ENCODE assay signal across 26 cellular contexts in genomic region chr17:41593306-41594095, GRCh38. TPM values are rescaled to one million over a fixed set of nuclear protein-coding genes. Genes with fewer than 3 reads are reported as not detected.
DNase-seq lines count a peak whose midpoint lies in the region; ATAC-seq and TF ChIP-seq lines count a peak whose summit lies in the region.
"Had no signal": no experiment of that assay in that cellular context is flagged by ENCODE, and none has a peak within 500 bp of the region (broad histone marks: within the 10 kb centered on the region; RNA-seq: fewer than 3 reads in every experiment).

No MANE protein-coding gene starts in this region.

- no peak overlapping the region for H3K4me3 ChIP-seq in GM12865 (ENCODE audit: low read depth, low read length)
- H3K4me3 ChIP-seq in endodermal cell (ENCODE audit: low read length) = no peak overlapping the region
- H3K4me3 ChIP-seq in adrenal gland = no peak overlapping the region
- H3K4me3 ChIP-seq in brain microvascular endothelial cell (ENCODE audit: low read depth, low read length) = no peak overlapping the region
- H3K4me3 ChIP-seq: GM23338, Peyer's patch, SJSA1 had no signal

- WGBS in endodermal cell (ENCODE audit: insufficient coverage in 1 of 2, insufficient read length in 1 of 2), 2 experiments = 79% methylated on average over 4 to 8 of the region's 8 CpGs
- 36 to 67% (median 52%) methylated on average over 5 to 8 of the region's 8 CpGs; no CpG with 5 or more reads in 1 of the 4 donors for WGBS in adrenal gland, 4 donors

- H3K27me3 ChIP-seq in endodermal cell (ENCODE audit: control insufficient read depth, insufficient read depth, low read length, poor library complexity, severe bottlenecking) (no peaks in the 10 kb centered on the region), adrenal gland (no peaks in the 10 kb centered on the region), brain microvascular endothelial cell (replicated peaks) (no peaks in the 10 kb centered on the region)
- H3K27me3 ChIP-seq: Peyer's patch, SJSA1 had no signal

- no peaks in the 10 kb centered on the region for H3K36me3 Mint-ChIP-seq in endodermal cell (ENCODE audit: low read depth)
- peaks cover 11% of the 10 kb centered on the region for H3K36me3 Mint-ChIP-seq in stimulated activated effector memory CD8-positive, alpha-beta T cell treated with anti-CD3 and anti-CD28 coated beads, Interleukin-12 subunit alpha, Interleukin-12 subunit beta, amount 100 ng/mL, for 72 hours

- in situ Hi-C loops in brain microvascular endothelial cell (cut with HindIII; ENCODE audit: low pct_ligation_motif_present, low sequenced_read_pairs) = no loop called here

- H3K9ac ChIP-seq in endodermal cell (ENCODE audit: extremely low read depth, low read length, poor library complexity, severe bottlenecking) = no peak overlapping the region

- intact Hi-C loops in posterior vena cava (cut with DNase I) (no loop called here), adrenal gland (cut with DNase I) (no loop called here)

- TF ChIP-seq CTCF in GM12865 (IDR thresholded peaks at IDR 0.05; ENCODE audit: insufficient read depth, low read depth, low read length, missing control alignments) (no peak), endodermal cell (conservative IDR thresholded peaks at IDR 0.05) (no peak), adrenal gland (IDR thresholded peaks at IDR 0.05) (no peak), brain microvascular endothelial cell (IDR thresholded peaks at IDR 0.05; ENCODE audit: low read depth, low read length, missing control alignments) (no peak)

- no peak for TF ChIP-seq POLR2A in adrenal gland (IDR thresholded peaks at IDR 0.05)

- no peaks in the 10 kb centered on the region for H3K9me3 Mint-ChIP-seq in endodermal cell
- no peaks in the 10 kb centered on the region for H3K9me3 Mint-ChIP-seq in stimulated activated effector memory CD8-positive, alpha-beta T cell treated with anti-CD3 and anti-CD28 coated beads, Interleukin-12 subunit alpha, Interleukin-12 subunit beta, amount 100 ng/mL, for 72 hours
- H3K9me3 Mint-ChIP-seq: H9, HFFc6 had no signal

- H3K27ac ChIP-seq in endodermal cell (ENCODE audit: low read depth, low read length) (no peak overlapping the region), adrenal gland (no peak overlapping the region), brain microvascular endothelial cell (no peak overlapping the region)
- H3K27ac ChIP-seq: Peyer's patch, SJSA1 had no signal

- peaks cover 20% of the 10 kb centered on the region for H3K27me3 Mint-ChIP-seq in endodermal cell (ENCODE audit: insufficient read depth)

- H3K4me3 Mint-ChIP-seq in endodermal cell = no peak overlapping the region
- H3K4me3 Mint-ChIP-seq in stimulated activated effector memory CD8-positive, alpha-beta T cell treated with anti-CD3 and anti-CD28 coated beads, Interleukin-12 subunit alpha, Interleukin-12 subunit beta, amount 100 ng/mL, for 72 hours = no peak overlapping the region
- H3K4me3 Mint-ChIP-seq: GM23338, H9, HFFc6 had no signal

- H3K9me3 ChIP-seq in endodermal cell (ENCODE audit: control insufficient read depth, low read length) (no peaks in the 10 kb centered on the region), adrenal gland (replicated peaks in 1 of 3) (no peaks in the 10 kb centered on the region)
- H3K9me3 ChIP-seq: Peyer's patch, SJSA1 had no signal

- no peaks in the 10 kb centered on the region for H3K36me3 ChIP-seq in endodermal cell (ENCODE audit: control insufficient read depth, insufficient read depth, low read length)
- no peaks in the 10 kb centered on the region for H3K36me3 ChIP-seq in adrenal gland (replicated peaks in 1 of 2)
- H3K36me3 ChIP-seq in brain microvascular endothelial cell (replicated peaks) = no peaks in the 10 kb centered on the region
- H3K36me3 ChIP-seq: Peyer's patch, SJSA1 had no signal

- H3K4me1 Mint-ChIP-seq in endodermal cell = no peaks in the 10 kb centered on the region
- H3K4me1 Mint-ChIP-seq in stimulated activated effector memory CD8-positive, alpha-beta T cell treated with anti-CD3 and anti-CD28 coated beads, Interleukin-12 subunit alpha, Interleukin-12 subunit beta, amount 100 ng/mL, for 72 hours = no peaks in the 10 kb centered on the region

- H3K4me1 ChIP-seq in endodermal cell (ENCODE audit: control insufficient read depth, insufficient read depth, low read length) (no peaks in the 10 kb centered on the region), adrenal gland (replicated peaks in 1 of 2) (no peaks in the 10 kb centered on the region)
- H3K4me1 ChIP-seq: Peyer's patch, SJSA1 had no signal

- peak; percentile 24 for DNase-seq in GM12865 (ENCODE audit: low read depth)
- DNase-seq in RPMI8226 = peak; percentile 88
- DNase-seq in endodermal cell = peak; percentile 53
- DNase-seq in posterior vena cava (ENCODE audit: low spot score) = peak; percentile 48
- no peak for DNase-seq in stimulated activated effector memory CD8-positive, alpha-beta T cell treated with anti-CD3 and anti-CD28 coated beads, Interleukin-12 subunit alpha, Interleukin-12 subunit beta, amount 100 ng/mL, for 72 hours (ENCODE audit: low spot score in 2 of 2)
- no peak for DNase-seq in adrenal gland
- DNase-seq in brain microvascular endothelial cell = no peak
- DNase-seq: Calu3, DMS79 treated with DMSO at 0.1 percent for 48 hours, H9, HFFc6, IMR-90, KG1, MM.1S, NCI-H1417, NCI-H1694, NCI-H2029 treated with DMSO at 0.1 percent for 48 hours, NCI-H2227 treated with DMSO at 0.1 percent for 48 hours, NCI-H526 treated with DMSO at 0.1 percent for 48 hours, Right ventricle myocardium superior had no signal

- no peak overlapping the region for H3K27ac Mint-ChIP-seq in endodermal cell
- no peak overlapping the region for H3K27ac Mint-ChIP-seq in stimulated activated effector memory CD8-positive, alpha-beta T cell treated with anti-CD3 and anti-CD28 coated beads, Interleukin-12 subunit alpha, Interleukin-12 subunit beta, amount 100 ng/mL, for 72 hours
- H3K27ac Mint-ChIP-seq: GM23338, HFFc6 had no signal

- no peak for ATAC-seq in stimulated activated effector memory CD8-positive, alpha-beta T cell treated with anti-CD3 and anti-CD28 coated beads, Interleukin-12 subunit alpha, Interleukin-12 subunit beta, amount 100 ng/mL, for 72 hours

RNA-seq across cellular contexts. Expression of gene KRT14, which starts 6.8 kb away (rescaled TPM):
- total RNA-seq in endodermal cell (not detected), posterior vena cava (1 to 10 TPM; 1.3 to 2.0 TPM), adrenal gland (under 1 TPM in 1 of 8 donors, not detected in 7; 0.35 TPM)
- polyA plus RNA-seq in endodermal cell (2013, experiment 1 of 2) = not detected
- polyA plus RNA-seq in endodermal cell (2013, experiment 2 of 2) = not detected
- 1 to 10 TPM in 1 of 3 donors, not detected in 2; 1.2 TPM for polyA plus RNA-seq in adrenal gland
- total RNA-seq: A172, GM23338, H9, IMR-90, NCI-H460, Right ventricle myocardium superior had no signal
- polyA plus RNA-seq: GM23338, IMR-90 had no signal

RNA-seq across cellular contexts. Expression of gene KRT16, which starts 19.1 kb away (rescaled TPM):
- not detected for total RNA-seq in endodermal cell
- polyA plus RNA-seq in endodermal cell (2013, experiment 1 of 2) = not detected
- polyA plus RNA-seq in endodermal cell (2013, experiment 2 of 2) = not detected
- total RNA-seq in posterior vena cava = not detected
- 1 to 10 TPM in 2 of 8 donors, under 1 TPM in 5, not detected in 1; 0.18 to 3.0 (median 0.53) TPM for total RNA-seq in adrenal gland
- polyA plus RNA-seq in adrenal gland = 1 to 10 TPM in 2 of 3 donors, not detected in 1; 2.6 to 4.5 TPM
- total RNA-seq: GM23338, H9, IMR-90, NCI-H460, Peyer's patch, Right ventricle myocardium superior had no signal
- polyA plus RNA-seq: GM23338, IMR-90 had no signal

RNA-seq across cellular contexts. Expression of gene KRT9, which starts 21.6 kb away (rescaled TPM):
- total RNA-seq in endodermal cell = not detected
- not detected for polyA plus RNA-seq in endodermal cell (2013, experiment 1 of 2)
- not detected for polyA plus RNA-seq in endodermal cell (2013, experiment 2 of 2)
- not detected for total RNA-seq in posterior vena cava
- under 1 TPM in 2 of 8 donors, not detected in 6; 0.14 to 0.32 TPM for total RNA-seq in adrenal gland
- polyA plus RNA-seq in adrenal gland = 1 to 10 TPM in 1 of 3 donors, under 1 TPM in 1, not detected in 1; 0.61 to 2.1 TPM
- total RNA-seq: A172, Calu3, GM23338, H9, HFFc6, IMR-90, NCI-H460, Peyer's patch, Right ventricle myocardium superior, SJSA1 had no signal
- polyA plus RNA-seq: BJ, GM23338, IMR-90 had no signal

RNA-seq across cellular contexts. Expression of gene KRT17, which starts 30.9 kb away (rescaled TPM):
- total RNA-seq in endodermal cell (not detected), posterior vena cava (1 to 10 TPM; 2.8 to 5.1 TPM), adrenal gland (under 1 TPM in 2 of 8 donors, not detected in 6; 0.55 TPM)
- 0.36 TPM for polyA plus RNA-seq in endodermal cell (2013, experiment 1 of 2)
- polyA plus RNA-seq in endodermal cell (2013, experiment 2 of 2) = 0.62 TPM
- polyA plus RNA-seq in adrenal gland = 1 to 10 TPM in 1 of 3 donors, under 1 TPM in 1, not detected in 1; 0.97 to 1.3 TPM
- total RNA-seq: A172, Right ventricle myocardium superior had no signal

Comparison
In these comparisons a context has a peak if more than half of its experiments do, and no peak if none do; other contexts are left out.
1. DNase-seq: peak in GM12865 (single experiment), RPMI8226 (single experiment), endodermal cell (single experiment) and posterior vena cava (single experiment); none in stimulated activated effector memory CD8-positive, alpha-beta T cell treated with anti-CD3 and anti-CD28 coated beads, Interleukin-12 subunit alpha, Interleukin-12 subunit beta, amount 100 ng/mL, for 72 hours (0 of 2), adrenal gland (0 of 7) and brain microvascular endothelial cell (single experiment).